8 cellular contexts compared by ENCODE assay signal in the genomic region with DNA sequence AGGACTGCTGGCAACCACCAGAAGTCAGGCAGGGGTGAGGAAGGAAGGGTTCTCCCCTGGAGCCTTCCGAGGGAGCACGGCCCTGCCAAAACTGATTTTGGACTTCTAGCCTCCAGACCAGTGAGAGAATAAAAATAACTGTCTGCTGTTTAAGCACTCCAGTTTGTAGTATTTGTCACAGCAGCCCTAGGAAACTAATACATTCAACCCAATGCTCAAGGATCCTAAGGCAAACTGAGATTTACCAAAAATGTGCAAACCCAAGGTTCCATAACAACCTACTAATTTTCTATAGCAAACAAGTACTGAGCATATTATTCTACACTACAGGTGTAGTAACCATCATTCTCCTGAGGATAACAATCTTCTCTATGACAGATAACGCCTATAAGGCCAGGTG.
"Had no signal": no experiment of that assay in that cellular context is flagged by ENCODE, and none has a peak within 500 bp of the region (broad histone marks: within the 10 kb centered on the region; RNA-seq: fewer than 3 reads in every experiment).

No MANE protein-coding gene starts in this region.

- H3K9me3 Mint-ChIP-seq: IgD-negative memory B cell had no signal

- FAIRE-seq: HTR-8/SVneo had no signal

- H3K27me3 Mint-ChIP-seq: IgD-negative memory B cell had no signal

- H3K4me2 ChIP-seq: KMS-11 had no signal

- H3K9ac ChIP-seq: GM23248, KMS-11 had no signal

- H3K4me3 ChIP-seq: GM23248 had no signal

- H2AFZ ChIP-seq: GM23248 had no signal

- H3K27ac ChIP-seq: GM23248, KMS-11 had no signal

- H3K27ac Mint-ChIP-seq: IgD-negative memory B cell had no signal

- H3K4me3 Mint-ChIP-seq: IgD-negative memory B cell had no signal

- DNase-seq: GM23248, GOT3, H7, HCEC 1CT, KBM-7 had no signal
